ENCODE assay signal across 10 cellular contexts in the genomic region with DNA sequence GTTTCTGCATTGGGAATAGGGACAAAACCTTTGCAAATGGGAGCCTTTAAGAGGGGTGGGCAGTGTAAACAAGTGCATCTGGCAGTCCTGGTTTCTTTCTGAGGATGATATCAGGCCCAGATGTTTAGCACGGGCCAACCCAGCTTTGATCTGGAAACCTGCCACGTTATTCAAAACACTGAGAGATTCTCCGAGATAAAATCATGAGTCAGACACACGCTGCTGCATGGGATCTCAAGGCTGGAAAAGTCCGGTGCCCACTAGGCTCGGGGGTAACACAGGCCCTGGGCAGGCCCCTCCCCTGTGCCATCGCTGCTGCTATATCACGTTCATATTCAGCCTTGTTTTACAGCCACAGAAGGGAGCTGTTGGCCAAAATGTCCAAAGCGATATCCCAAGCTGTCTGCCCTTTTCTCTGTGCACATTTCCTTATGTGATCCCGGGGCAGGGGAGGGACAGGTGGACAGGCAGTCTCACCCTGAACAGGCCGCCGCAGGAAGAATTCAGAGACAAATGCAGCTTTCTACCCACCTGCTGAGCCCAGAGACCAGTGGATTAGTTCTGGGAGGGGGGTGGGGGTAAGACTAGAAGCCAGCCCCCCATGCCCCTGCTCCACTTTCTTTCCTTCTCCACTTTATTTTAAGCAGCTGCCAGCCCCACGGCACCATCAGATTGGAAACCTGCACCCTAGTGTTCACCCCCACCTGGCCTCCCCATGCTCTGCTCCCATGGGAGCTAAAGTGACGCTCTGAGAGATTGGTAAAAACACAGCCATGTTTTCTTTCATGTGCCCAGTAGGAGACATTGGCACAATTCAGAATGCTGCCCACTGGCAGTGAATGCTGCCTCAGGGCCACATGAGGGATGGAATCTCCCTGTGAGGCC.
DNase-seq lines count a peak whose midpoint lies in the region; ATAC-seq and TF ChIP-seq lines count a peak whose summit lies in the region.
"Had no signal": no experiment of that assay in that cellular context is flagged by ENCODE, and none has a peak within 500 bp of the region (broad histone marks: within the 10 kb centered on the region; RNA-seq: fewer than 3 reads in every experiment).

No MANE protein-coding gene starts in this region.

- peak overlapping the region in 1 of 2 donors; percentile 66 for H3K27ac ChIP-seq in aorta (ENCODE audit: low read depth in 1 of 2, low read length in 2 of 2)
- H3K27ac ChIP-seq: KMS-11 had no signal

- H3K9me3 ChIP-seq in aorta (ENCODE audit: control insufficient read depth, low read length), result no peaks in the 10 kb centered on the region

- peaks cover 0 to 2% of the 10 kb centered on the region in 2 donors for H3K4me1 ChIP-seq in aorta (ENCODE audit: control insufficient read depth in 1 of 2, insufficient read depth in 2 of 2, low read length in 2 of 2)

- H3K4me3 ChIP-seq in cardiac fibroblast (replicated peaks in 1 of 2; ENCODE audit: low read depth in 2 of 2, low read length in 2 of 2), result no peak overlapping the region
- H3K4me3 ChIP-seq in aorta (ENCODE audit: low read length in 2 of 2), result no peak overlapping the region

- peak; percentile 25 for DNase-seq in activated effector memory CD4-positive, alpha-beta T cell treated with anti-CD3 and anti-CD28 coated beads, Interleukin-2, amount 50 U/mL, for 16 hours
- DNase-seq in activated effector memory CD4-positive, alpha-beta T cell treated with Interleukin-2 at 50 U/mL for 16 hours, result no peak
- DNase-seq in cardiac fibroblast (ENCODE audit: low read depth in 2 of 2), result peak; percentile 28 to 46
- peak; percentile 47 for DNase-seq in left lobe of liver (ENCODE audit: low spot score)
- DNase-seq in aorta, result no peak
- DNase-seq in stimulated activated CD4-positive, alpha-beta T cell treated with anti-CD3 and anti-CD28 coated beads, Interleukin-4, amount 100 ng/mL, for 1 hour, result no peak
- DNase-seq in putamen (ENCODE audit: low spot score), result no peak
- DNase-seq: activated naive CD8-positive, alpha-beta T cell treated with anti-CD3 and anti-CD28 coated beads, Interleukin-2, amount 10 ng/mL, durations not matched to agents 7 days and 5 days had no signal

- H3K27me3 ChIP-seq in aorta (ENCODE audit: control insufficient read depth in 1 of 2, insufficient read depth in 2 of 2, low read length in 1 of 2), result no peaks in the 10 kb centered on the region

- TF ChIP-seq CTCF in cardiac fibroblast (IDR thresholded peaks at IDR 0.05; ENCODE audit: low read depth, low read length), result no peak

- peak; percentile 49 for ATAC-seq in left lobe of liver
- peak; percentile 73 for ATAC-seq in aorta (ENCODE audit: low FRiP score)
- no peak for ATAC-seq in GM21528 (IDR thresholded peaks at IDR 0.05; ENCODE audit: low FRiP score, unreplicated experiment)

- WGBS in aorta, 2 donors, result 25 to 30% methylated on average over 14 of the region's 14 CpGs

- intact Hi-C loops in aorta (cut with DNase I), result no loop called here

- H3K36me3 ChIP-seq in aorta (ENCODE audit: control insufficient read depth in 1 of 2, insufficient read depth in 2 of 2, low read length in 1 of 2), result peaks cover 0 to 5% of the 10 kb centered on the region in 2 donors

Comparison
In these comparisons a context has a peak if more than half of its experiments do, and no peak if none do; other contexts are left out.
1. DNase-seq: peak in activated effector memory CD4-positive, alpha-beta T cell treated with anti-CD3 and anti-CD28 coated beads, Interleukin-2, amount 50 U/mL, for 16 hours (single experiment), cardiac fibroblast (2 of 2) and left lobe of liver (single experiment); none in activated effector memory CD4-positive, alpha-beta T cell treated with Interleukin-2 at 50 U/mL for 16 hours (single experiment), aorta (0 of 2), stimulated activated CD4-positive, alpha-beta T cell treated with anti-CD3 and anti-CD28 coated beads, Interleukin-4, amount 100 ng/mL, for 1 hour (single experiment) and putamen (single experiment).